14 cellular contexts compared by ENCODE assay signal in the genomic region with DNA sequence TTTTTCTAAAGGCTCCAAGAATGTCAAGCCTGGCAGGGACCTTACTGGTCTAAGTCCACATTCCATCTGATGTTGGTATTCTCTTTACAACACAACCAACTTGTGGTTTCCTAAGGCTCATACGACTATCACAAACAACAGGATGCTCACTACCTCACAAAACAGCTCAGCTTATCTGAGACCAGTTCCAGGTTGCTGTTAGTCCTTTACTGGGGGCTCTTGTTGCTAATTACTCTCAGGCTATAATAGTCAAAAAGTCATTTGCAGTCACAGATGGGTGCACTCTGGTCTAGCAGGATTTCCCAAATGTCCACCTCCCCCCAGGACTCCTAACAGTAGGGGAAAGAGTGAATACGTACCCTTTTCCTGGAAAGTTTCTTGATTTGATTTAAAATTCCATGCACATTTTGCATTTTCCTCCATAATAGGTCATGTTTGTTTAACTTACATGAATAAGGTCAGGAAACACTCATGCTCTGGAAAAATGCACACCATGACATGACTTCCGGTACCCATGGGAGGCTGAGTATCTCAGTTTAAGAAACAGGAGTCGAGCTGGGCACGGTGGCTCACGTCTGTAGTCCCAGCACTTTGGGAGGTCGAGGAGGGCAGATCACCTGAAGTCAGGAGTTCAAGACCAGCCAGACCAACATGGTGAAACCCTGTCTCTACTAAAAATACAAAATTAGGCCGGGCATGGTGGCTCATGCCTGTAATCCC. TPM values are rescaled to one million over a fixed set of nuclear protein-coding genes. Genes with fewer than 3 reads are reported as not detected.
DNase-seq lines count a peak whose midpoint lies in the region; ATAC-seq and TF ChIP-seq lines count a peak whose summit lies in the region.
"Had no signal": no experiment of that assay in that cellular context is flagged by ENCODE, and none has a peak within 500 bp of the region (broad histone marks: within the 10 kb centered on the region; RNA-seq: fewer than 3 reads in every experiment).

No MANE protein-coding gene starts in this region.

- TF ChIP-seq EP300 in SK-N-SH (IDR thresholded peaks at IDR 0.05; ENCODE audit: borderline replicate concordance in 1 of 2, low read depth in 1 of 2, low read length in 1 of 2) = no peak

- H3K36me3 ChIP-seq in SK-N-SH (replicated peaks in 1 of 2; ENCODE audit: control insufficient read depth in 1 of 2, insufficient read depth in 2 of 2, low read length in 1 of 2) (no peaks in the 10 kb centered on the region), psoas muscle (ENCODE audit: insufficient read depth in 1 of 2, low read depth in 1 of 2) (no peaks in the 10 kb centered on the region)
- H3K36me3 ChIP-seq: colonic mucosa, SJCRH30 had no signal

- WGBS in SK-N-SH (ENCODE audit: low lambda C conversion rate) = 73% methylated on average over 8 of the region's 8 CpGs
- 58 to 65% (median 64%) methylated on average over 8 of the region's 8 CpGs for WGBS in psoas muscle, 3 donors

- TF ChIP-seq CTCF in SK-N-SH (IDR thresholded peaks at IDR 0.05) = no peak
- TF ChIP-seq CTCF in psoas muscle (IDR thresholded peaks at IDR 0.05) = no peak

- peak overlapping the region; percentile 57; the same call in 1 of the 2 replicates for H3K4me2 ChIP-seq in SK-N-SH

- no peaks in the 10 kb centered on the region for H4K20me1 ChIP-seq in SK-N-SH (ENCODE audit: insufficient read depth)

- peak overlapping the region; percentile 69; the same call in 1 of the 2 replicates for H2AFZ ChIP-seq in SK-N-SH (ENCODE audit: low read depth)

- H3K9me2 ChIP-seq in SK-N-SH = no peaks in the 10 kb centered on the region

- H3K4me1 ChIP-seq in SK-N-SH (ENCODE audit: control insufficient read depth in 1 of 2, insufficient read depth in 2 of 2, low read depth in 1 of 2, low read length in 1 of 2) = 0 out of 4 replicates have a peak, but pooled peaks cover 0 to 3% of the 10 kb centered on the region in 2 experiments
- no peaks in the 10 kb centered on the region for H3K4me1 ChIP-seq in psoas muscle
- H3K4me1 ChIP-seq: colonic mucosa, SJCRH30 had no signal

- H3K27ac ChIP-seq in SK-N-SH (ENCODE audit: low read depth in 2 of 2, low read length in 1 of 2) (peak overlapping the region in 1 of 2 experiments; percentile 75; a peak in 2 of 4 replicates), psoas muscle (no peak overlapping the region)
- H3K27ac ChIP-seq: 22Rv1, colonic mucosa, SJCRH30 had no signal

- H3K9me3 ChIP-seq in SK-N-SH (no peaks in the 10 kb centered on the region), psoas muscle (no peaks in the 10 kb centered on the region)
- H3K9me3 ChIP-seq: colonic mucosa, SJCRH30 had no signal

- H3F3A ChIP-seq in SK-N-SH (replicated peaks; ENCODE audit: insufficient read depth) = peaks cover 14% of the 10 kb centered on the region

- intact Hi-C loops in psoas muscle (cut with DNase I) = no loop called here

- no peak overlapping the region; the same call in 1 of the 2 replicates for H3K9ac ChIP-seq in SK-N-SH

- H3K4me3 ChIP-seq in SK-N-SH (ENCODE audit: low read depth in 2 of 2, low read length in 1 of 2) (no peak overlapping the region; a peak in 1 of 4 replicates), psoas muscle (no peak overlapping the region)
- H3K4me3 ChIP-seq: colonic mucosa, SJCRH30 had no signal

- no peak for DNase-seq in activated CD4-positive, CD25-positive, alpha-beta regulatory T cell treated with anti-CD3 and anti-CD28 coated beads, Interleukin-2, amount 50 U/mL, for 72 hours
- no peak for DNase-seq in SK-N-SH
- DNase-seq in dermis microvascular lymphatic vessel endothelial cell (ENCODE audit: low read depth in 2 of 2) = peak; percentile 97
- DNase-seq in pulmonary artery endothelial cell (ENCODE audit: low read depth, low spot score) = peak; percentile 93
- DNase-seq in SW 1271 (lab: John Stamatoyannopoulos, UW) = no peak
- DNase-seq in psoas muscle = no peak
- DNase-seq in OCI-M1 (lab: John Stamatoyannopoulos, UW) = no peak
- DNase-seq: colonic mucosa, KBM-7, NCI-H446 treated with DMSO at 0.1 percent for 48 hours, SJCRH30 had no signal

- TF ChIP-seq RAD21 in SK-N-SH (IDR thresholded peaks at IDR 0.05; ENCODE audit: low read length) = no peak

- peak; percentile 33 to 55 for ATAC-seq in activated CD4-positive, CD25-positive, alpha-beta regulatory T cell treated with anti-CD3 and anti-CD28 coated beads, Interleukin-2, amount 50 U/mL, for 24 hours
- ATAC-seq in psoas muscle = no peak

- H3K27me3 ChIP-seq in SK-N-SH (ENCODE audit: insufficient read depth) (no peaks in the 10 kb centered on the region), psoas muscle (ENCODE audit: insufficient read depth in 3 of 3, low read length in 2 of 3) (peaks cover 0 to 9% (median 0%) of the 10 kb centered on the region in 3 donors)
- H3K27me3 ChIP-seq: colonic mucosa, SJCRH30 had no signal

- H3K79me2 ChIP-seq in SK-N-SH (ENCODE audit: insufficient read depth) = no peaks in the 10 kb centered on the region

- POLR2A ChIA-PET in SK-N-SH (lab: Yijun Ruan, JAX) = interaction anchor here (0.9 kb wide), 1 partner anchor 14 kb away, joined by 3 read pairs; no protein-coding TSS in a partner anchor

- CTCF ChIA-PET in SK-N-SH (lab: Yijun Ruan, JAX) = no interaction called here

TF ChIP-seq in SK-N-SH, 30 proteins besides CTCF, POLR2A, EP300 and RAD21 (continues in another document):
- TF ChIP-seq EZH2phosphoT487 (IDR thresholded peaks at IDR 0.05; ENCODE audit: borderline replicate concordance, low read depth) (no peak), FOXJ3 (CRISPR knock-in tag; IDR thresholded peaks at IDR 0.05) (no peak), FOXM1 (IDR thresholded peaks at IDR 0.05; ENCODE audit: low read depth) (no peak), SMC3 (IDR thresholded peaks at IDR 0.05; ENCODE audit: low read depth, low read length) (no peak), JUND (IDR thresholded peaks at IDR 0.05) (no peak), TEAD4 (IDR thresholded peaks at IDR 0.05; ENCODE audit: borderline replicate concordance, insufficient read depth) (no peak), ELF1 (IDR thresholded peaks at IDR 0.05) (no peak)
- TF ChIP-seq, protein P1, sequence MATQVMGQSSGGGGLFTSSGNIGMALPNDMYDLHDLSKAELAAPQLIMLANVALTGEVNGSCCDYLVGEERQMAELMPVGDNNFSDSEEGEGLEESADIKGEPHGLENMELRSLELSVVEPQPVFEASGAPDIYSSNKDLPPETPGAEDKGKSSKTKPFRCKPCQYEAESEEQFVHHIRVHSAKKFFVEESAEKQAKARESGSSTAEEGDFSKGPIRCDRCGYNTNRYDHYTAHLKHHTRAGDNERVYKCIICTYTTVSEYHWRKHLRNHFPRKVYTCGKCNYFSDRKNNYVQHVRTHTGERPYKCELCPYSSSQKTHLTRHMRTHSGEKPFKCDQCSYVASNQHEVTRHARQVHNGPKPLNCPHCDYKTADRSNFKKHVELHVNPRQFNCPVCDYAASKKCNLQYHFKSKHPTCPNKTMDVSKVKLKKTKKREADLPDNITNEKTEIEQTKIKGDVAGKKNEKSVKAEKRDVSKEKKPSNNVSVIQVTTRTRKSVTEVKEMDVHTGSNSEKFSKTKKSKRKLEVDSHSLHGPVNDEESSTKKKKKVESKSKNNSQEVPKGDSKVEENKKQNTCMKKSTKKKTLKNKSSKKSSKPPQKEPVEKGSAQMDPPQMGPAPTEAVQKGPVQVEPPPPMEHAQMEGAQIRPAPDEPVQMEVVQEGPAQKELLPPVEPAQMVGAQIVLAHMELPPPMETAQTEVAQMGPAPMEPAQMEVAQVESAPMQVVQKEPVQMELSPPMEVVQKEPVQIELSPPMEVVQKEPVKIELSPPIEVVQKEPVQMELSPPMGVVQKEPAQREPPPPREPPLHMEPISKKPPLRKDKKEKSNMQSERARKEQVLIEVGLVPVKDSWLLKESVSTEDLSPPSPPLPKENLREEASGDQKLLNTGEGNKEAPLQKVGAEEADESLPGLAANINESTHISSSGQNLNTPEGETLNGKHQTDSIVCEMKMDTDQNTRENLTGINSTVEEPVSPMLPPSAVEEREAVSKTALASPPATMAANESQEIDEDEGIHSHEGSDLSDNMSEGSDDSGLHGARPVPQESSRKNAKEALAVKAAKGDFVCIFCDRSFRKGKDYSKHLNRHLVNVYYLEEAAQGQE (IDR thresholded peaks at IDR 0.05; ENCODE audit: low read depth, low read length) = no peak

RNA-seq across cellular contexts. Expression of a gene that starts 16.0 kb away (rescaled TPM):
- polyA plus RNA-seq in SK-N-SH (2012; rRNA removed) (not detected in 2 replicates), psoas muscle (under 1 TPM; 0.10 to 0.27 (median 0.26) TPM)
- polyA plus RNA-seq in SK-N-SH (2012; cell fraction: cytosol; rRNA removed) = not detected in 2 replicates
- polyA plus RNA-seq in SK-N-SH (2012; cell fraction: nucleus; rRNA removed) = 0.04 TPM in 1 of 2 replicates, not detected in the other
- total RNA-seq in dermis microvascular lymphatic vessel endothelial cell (under 0.01 TPM in 2 replicates), pulmonary artery endothelial cell (0.11 and 0.26 TPM in 2 replicates), psoas muscle (under 1 TPM; 0.77 to 0.89 (median 0.82) TPM)
- total RNA-seq: temporal lobe had no signal

RNA-seq across cellular contexts. Expression of a gene that starts 20.1 kb away (rescaled TPM):
- polyA plus RNA-seq in SK-N-SH (2012; rRNA removed) (1.2 and 1.6 TPM in 2 replicates), psoas muscle (1 to 10 TPM; 3.1 to 5.2 (median 3.7) TPM)
- polyA plus RNA-seq in SK-N-SH (2012; cell fraction: cytosol; rRNA removed) = 0.63 and 1.1 TPM in 2 replicates
- polyA plus RNA-seq in SK-N-SH (2012; cell fraction: nucleus; rRNA removed) = 2.3 and 2.9 TPM in 2 replicates
- total RNA-seq in dermis microvascular lymphatic vessel endothelial cell (0.64 and 1.9 TPM in 2 replicates), pulmonary artery endothelial cell (1.6 and 5.5 TPM in 2 replicates), psoas muscle (1 to 10 TPM; 2.0 to 6.2 (median 3.3) TPM)
- total RNA-seq: SJCRH30 had no signal

RNA-seq across cellular contexts. Expression of a gene that starts 24.8 kb away (rescaled TPM):
- polyA plus RNA-seq in SK-N-SH (2012; rRNA removed) = 172 and 226 TPM in 2 replicates
- polyA plus RNA-seq in SK-N-SH (2012; cell fraction: cytosol; rRNA removed) = 152 and 171 TPM in 2 replicates
- 246 and 333 TPM in 2 replicates for polyA plus RNA-seq in SK-N-SH (2012; cell fraction: nucleus; rRNA removed)
- 116 and 147 TPM in 2 replicates for total RNA-seq in dermis microvascular lymphatic vessel endothelial cell
- 108 and 140 TPM in 2 replicates for total RNA-seq in pulmonary artery endothelial cell
- 10 to 100 TPM; 11.8 to 17.2 (median 14.6) TPM for total RNA-seq in psoas muscle
- 10 to 100 TPM; 13.8 to 23.1 (median 17.0) TPM for polyA plus RNA-seq in psoas muscle

RNA-seq across cellular contexts. Expression of a gene that starts 44.9 kb away (rescaled TPM):
- polyA plus RNA-seq in SK-N-SH (2012; rRNA removed) = 463 and 479 TPM in 2 replicates
- 440 and 513 TPM in 2 replicates for polyA plus RNA-seq in SK-N-SH (2012; cell fraction: cytosol; rRNA removed)
- 213 and 215 TPM in 2 replicates for polyA plus RNA-seq in SK-N-SH (2012; cell fraction: nucleus; rRNA removed)
- 284 and 321 TPM in 2 replicates for total RNA-seq in dermis microvascular lymphatic vessel endothelial cell
- 361 and 372 TPM in 2 replicates for total RNA-seq in pulmonary artery endothelial cell
- 100 to 1,000 TPM; 174 to 238 (median 189) TPM for total RNA-seq in psoas muscle
- polyA plus RNA-seq in psoas muscle = 100 to 1,000 TPM; 260 to 506 (median 336) TPM

RNA-seq across cellular contexts. Expression of a gene that starts 44.9 kb away (rescaled TPM):
- polyA plus RNA-seq in SK-N-SH (2012; rRNA removed) (31.8 and 31.9 TPM in 2 replicates), psoas muscle (1 to 10 TPM; 4.6 to 9.8 (median 7.1) TPM)
- polyA plus RNA-seq in SK-N-SH (2012; cell fraction: cytosol; rRNA removed) = 15.8 and 16.2 TPM in 2 replicates
- polyA plus RNA-seq in SK-N-SH (2012; cell fraction: nucleus; rRNA removed) = 122 and 134 TPM in 2 replicates
- total RNA-seq in dermis microvascular lymphatic vessel endothelial cell (8.5 and 11.8 TPM in 2 replicates), pulmonary artery endothelial cell (12.8 and 14.2 TPM in 2 replicates), psoas muscle (1 to 10 TPM; 2.6 to 7.7 (median 4.5) TPM)

Comparison
In these comparisons a context has a peak if more than half of its experiments do, and no peak if none do; other contexts are left out.
1. ATAC-seq: peak in activated CD4-positive, CD25-positive, alpha-beta regulatory T cell treated with anti-CD3 and anti-CD28 coated beads, Interleukin-2, amount 50 U/mL, for 24 hours (2 of 2); none in psoas muscle (0 of 4).
2. DNase-seq: peak in dermis microvascular lymphatic vessel endothelial cell (2 of 2) and pulmonary artery endothelial cell (single experiment); none in activated CD4-positive, CD25-positive, alpha-beta regulatory T cell treated with anti-CD3 and anti-CD28 coated beads, Interleukin-2, amount 50 U/mL, for 72 hours (single experiment), SK-N-SH (single experiment), SW 1271 (0 of 2), psoas muscle (0 of 2) and OCI-M1 (single experiment).